Comparison of ENCODE assay signal across 18 cellular contexts in the genomic region with DNA sequence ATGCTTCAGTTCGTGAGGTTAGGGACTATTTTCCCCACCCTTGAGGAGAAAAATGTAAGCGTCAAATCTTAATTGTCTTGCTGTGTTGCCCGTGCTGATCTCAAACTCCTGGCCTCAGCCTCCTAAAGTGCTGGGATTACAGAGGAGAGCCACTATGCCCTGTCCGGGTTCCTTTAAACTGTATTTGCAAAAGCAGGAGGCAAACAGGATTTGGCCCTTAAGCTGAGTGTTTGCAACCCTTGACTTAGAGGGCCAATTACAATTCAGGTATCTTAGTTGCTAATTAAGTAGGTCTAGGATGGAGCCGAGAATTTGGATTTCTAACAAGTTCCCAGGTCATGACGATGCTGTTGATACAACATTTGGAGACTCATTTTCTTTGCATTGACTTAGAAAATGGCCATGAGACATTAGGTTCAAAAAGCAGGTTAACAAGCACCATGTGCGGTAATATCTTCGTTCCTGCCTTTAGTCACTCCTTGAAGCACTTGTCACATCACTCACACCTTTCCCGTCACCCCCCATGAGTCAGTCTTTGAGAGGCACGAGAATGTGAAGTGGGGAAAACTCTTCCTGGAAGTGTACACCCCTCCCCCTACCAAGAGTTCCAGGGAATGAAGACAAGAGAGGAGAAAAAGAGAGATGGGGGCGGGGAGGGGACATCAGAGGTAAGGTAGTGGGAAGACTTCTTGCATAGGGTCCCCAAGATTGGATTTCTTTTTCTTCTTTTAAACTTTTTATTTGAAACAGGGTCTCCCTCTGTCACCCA. TPM values are rescaled to one million over a fixed set of nuclear protein-coding genes. Genes with fewer than 3 reads are reported as not detected.
DNase-seq lines count a peak whose midpoint lies in the region; TF ChIP-seq lines count a peak whose summit lies in the region.
"Had no signal": no experiment of that assay in that cellular context is flagged by ENCODE, and none has a peak within 500 bp of the region (broad histone marks: within the 10 kb centered on the region; RNA-seq: fewer than 3 reads in every experiment).

No MANE protein-coding gene starts in this region.

- dilution Hi-C loops in mammary epithelial cell (cut with HindIII; ENCODE audit: low sequenced_read_pairs), result loop anchor here (5.0 kb wide), 1 partner anchor 119 kb away; no protein-coding TSS in a partner anchor

- intact Hi-C loops in CD4-positive, alpha-beta memory T cell (cut with micrococcal nuclease), result no loop called here
- intact Hi-C loops in posterior vena cava (cut with DNase I) (loop anchor here in 1 of 2 donors (10.0 kb wide), 2 partner anchors 52 to 422 kb away; a partner anchor contains a TSS), mammary epithelial cell (cut with micrococcal nuclease) (no loop called here)

- H2AFZ ChIP-seq in mammary epithelial cell (ENCODE audit: low read depth, low read length), result no peak overlapping the region
- H2AFZ ChIP-seq: GM23338 had no signal

- peaks cover 26 to 77% (median 51%) of the 10 kb centered on the region in 4 donors for H3K4me1 Mint-ChIP-seq in CD4-positive, alpha-beta memory T cell
- H3K4me1 Mint-ChIP-seq in activated naive CD8-positive, alpha-beta T cell (ENCODE audit: low read depth), result peaks cover 77% of the 10 kb centered on the region
- H3K4me1 Mint-ChIP-seq: GM23338, WTC11 had no signal

- no peak overlapping the region for H3K9ac ChIP-seq in mammary epithelial cell (ENCODE audit: insufficient read depth, low read length)
- H3K9ac ChIP-seq: SK-N-SH had no signal

- no peak overlapping the region for H3K4me3 ChIP-seq in CD4-positive, alpha-beta memory T cell (ENCODE audit: low read length in 2 of 2)
- H3K4me3 ChIP-seq in HEK293 (ENCODE audit: low read depth, low read length), result no peak overlapping the region
- H3K4me3 ChIP-seq in mammary epithelial cell (replicated peaks in 1 of 3; ENCODE audit: insufficient read depth in 1 of 3, low read depth in 2 of 3, low read length in 3 of 3), result no peak overlapping the region
- H3K4me3 ChIP-seq: GM23338, prostate gland, vagina had no signal

- H4K20me1 ChIP-seq in mammary epithelial cell (ENCODE audit: insufficient read depth, low read length), result no peaks in the 10 kb centered on the region

- BruUV-seq in mammary epithelial cell (replicated peaks; lab: Mats Ljungman, UMichigan), result no TSS peak

- H3K9me3 ChIP-seq in CD4-positive, alpha-beta memory T cell (ENCODE audit: control insufficient read depth in 1 of 2, low read length in 2 of 2), result no peaks in the 10 kb centered on the region
- no peaks in the 10 kb centered on the region for H3K9me3 ChIP-seq in HEK293 (ENCODE audit: control insufficient read depth, insufficient read depth, low read depth, low read length)
- H3K9me3 ChIP-seq in mammary epithelial cell (replicated peaks; ENCODE audit: insufficient read depth, low read length), result no peaks in the 10 kb centered on the region
- H3K9me3 ChIP-seq: prostate gland, SK-N-SH, vagina had no signal

- no peak overlapping the region for H3K4me2 ChIP-seq in mammary epithelial cell (ENCODE audit: insufficient read depth, low read depth, low read length)
- H3K4me2 ChIP-seq: GM23338, SK-N-SH had no signal

- H3K9me3 Mint-ChIP-seq in CD4-positive, alpha-beta memory T cell, result no peaks in the 10 kb centered on the region
- no peaks in the 10 kb centered on the region for H3K9me3 Mint-ChIP-seq in activated naive CD8-positive, alpha-beta T cell (ENCODE audit: low read depth)

- no peak for TF ChIP-seq CTCF in HEK293 (tag by site-specific recombination; IDR thresholded peaks at IDR 0.05)
- TF ChIP-seq CTCF in mammary epithelial cell (conservative IDR thresholded peaks at IDR 0.05 in 1 of 2, IDR thresholded peaks at IDR 0.05 in 1 of 2; ENCODE audit: extremely low read depth in 1 of 2, insufficient read depth in 1 of 2, low read depth in 1 of 2, low read length in 2 of 2), result no peak

- POLR2A ChIA-PET in CD4-positive, alpha-beta memory T cell (lab: Charles Lee; ENCODE audit: partially characterized antibody), result interaction anchor here (1.1 kb wide), 1 partner anchor 21 kb away, joined by 7 read pairs; a partner anchor contains a TSS
- POLR2A ChIA-PET in HEK293 (lab: Yijun Ruan, JAX), result no interaction called here

- no peak overlapping the region for H3K27ac ChIP-seq in CD4-positive, alpha-beta memory T cell (ENCODE audit: low read depth, low read length)
- H3K27ac ChIP-seq in HEK293 (ENCODE audit: extremely low read depth, low read depth, low read length), result no peak overlapping the region
- no peak overlapping the region for H3K27ac ChIP-seq in mammary epithelial cell (ENCODE audit: insufficient read depth, low read depth, low read length)
- H3K27ac ChIP-seq: prostate gland, vagina had no signal

- no peaks in the 10 kb centered on the region for H3K79me2 ChIP-seq in mammary epithelial cell (ENCODE audit: insufficient read depth, low read length)

- in situ Hi-C loops in mammary epithelial cell (cut with MboI; ENCODE audit: low sequenced_read_pairs in 2 of 2), result loop anchor here (10.0 kb wide), 2 partner anchors 102 to 422 kb away; no protein-coding TSS in a partner anchor

- WGBS in mammary epithelial cell (ENCODE audit: low coverage, missing lambda C conversion rate), result 73% methylated on average over 10 of the region's 11 CpGs

- H3K27me3 ChIP-seq in CD4-positive, alpha-beta memory T cell (ENCODE audit: insufficient read depth, low read length), result no peaks in the 10 kb centered on the region
- no peaks in the 10 kb centered on the region for H3K27me3 ChIP-seq in mammary epithelial cell (ENCODE audit: insufficient read depth, low read length)
- H3K27me3 ChIP-seq: vagina had no signal

- no peak for DNase-seq in CD4-positive, alpha-beta memory T cell
- DNase-seq in posterior vena cava (ENCODE audit: low spot score) (peak; percentile 29), activated gamma-delta T cell (lab: John Stamatoyannopoulos, UW) (no peak), mammary epithelial cell (no peak), NCI-H524 treated with DMSO at 0.1 percent for 48 hours (lab: John Stamatoyannopoulos, UW) (no peak)
- DNase-seq: erythroblast, IMR-90, NCI-H1092 treated with DMSO at 0.1 percent for 48 hours, PC-3, SK-N-SH had no signal

- H3K27me3 Mint-ChIP-seq in CD4-positive, alpha-beta memory T cell, result peaks cover 0 to 2% of the 10 kb centered on the region in 2 donors
- H3K27me3 Mint-ChIP-seq in activated naive CD8-positive, alpha-beta T cell, result no peaks in the 10 kb centered on the region

- H3K4me3 Mint-ChIP-seq in CD4-positive, alpha-beta memory T cell, result peak overlapping the region in 5 of 8 donors; percentile 14 to 87 (median 61)
- peak overlapping the region; percentile 28 for H3K4me3 Mint-ChIP-seq in activated naive CD8-positive, alpha-beta T cell
- H3K4me3 Mint-ChIP-seq: GM23338, WTC11 had no signal

- peaks cover 38% of the 10 kb centered on the region for H3K4me1 ChIP-seq in CD4-positive, alpha-beta memory T cell (ENCODE audit: insufficient read depth, low read length)
- H3K4me1 ChIP-seq in HEK293 (ENCODE audit: control insufficient read depth, insufficient read depth, low read length) (no peaks in the 10 kb centered on the region), mammary epithelial cell (ENCODE audit: insufficient read depth, low read length) (peaks cover 1% of the 10 kb centered on the region)
- H3K4me1 ChIP-seq: prostate gland had no signal

- CTCF ChIA-PET in CD4-positive, alpha-beta memory T cell (lab: Charles Lee; ENCODE audit: partially characterized antibody), result no interaction called here
- CTCF ChIA-PET in HEK293 (lab: Yijun Ruan, JAX), result interaction anchor here (0.5 to 1.8 kb wide), 11 partner anchors 9 to 1568 kb away, joined by 3 to 5 read pairs (median 4); no protein-coding TSS in a partner anchor
- CTCF ChIA-PET in mammary epithelial cell (lab: Charles Lee; ENCODE audit: low non-redundant PET), result no interaction called here

- H3K36me3 ChIP-seq in CD4-positive, alpha-beta memory T cell (ENCODE audit: insufficient read depth, low read length), result no peaks in the 10 kb centered on the region
- H3K36me3 ChIP-seq in HEK293 (ENCODE audit: control insufficient read depth in 2 of 2, insufficient read depth in 1 of 2, low read length in 2 of 2) (peaks cover 0 to 5% of the 10 kb centered on the region in 2 experiments; a peak in 1 of 3 replicates), mammary epithelial cell (ENCODE audit: insufficient read depth, low read length) (no peaks in the 10 kb centered on the region)
- H3K36me3 ChIP-seq: prostate gland, vagina had no signal

- H3K27ac Mint-ChIP-seq in CD4-positive, alpha-beta memory T cell, result peak overlapping the region in 3 of 7 donors; percentile 20 to 72 (median 64)
- H3K27ac Mint-ChIP-seq in activated naive CD8-positive, alpha-beta T cell, result peak overlapping the region; percentile 94
- H3K27ac Mint-ChIP-seq: GM23338, WTC11 had no signal

- peaks cover 0 to 4% of the 10 kb centered on the region in 2 donors for H3K36me3 Mint-ChIP-seq in CD4-positive, alpha-beta memory T cell
- H3K36me3 Mint-ChIP-seq in activated naive CD8-positive, alpha-beta T cell, result no peaks in the 10 kb centered on the region
- H3K36me3 Mint-ChIP-seq: WTC11 had no signal

TF ChIP-seq in HEK293, 187 proteins besides CTCF, POLR2A, EP300 and RAD21:
- peak; percentile 48 for TF ChIP-seq ZNF341 (tag by site-specific recombination; IDR thresholded peaks at IDR 0.05; ENCODE audit: low read depth)
- no peak for TF ChIP-seq ZIC2 (tag by site-specific recombination; IDR thresholded peaks at IDR 0.05)

RNA-seq across cellular contexts. Expression of a gene that starts 2.6 kb away (rescaled TPM):
- 1 to 10 TPM; 4.8 to 6.6 TPM for total RNA-seq in CD4-positive, alpha-beta memory T cell
- under 1 TPM; 0.57 to 0.61 TPM for polyA plus RNA-seq in CD4-positive, alpha-beta memory T cell
- total RNA-seq in posterior vena cava, result under 1 TPM; 0.33 to 0.37 TPM
- 1 to 10 TPM in 1 of 2 donors, under 1 TPM in 1; 0.75 to 1.3 TPM for total RNA-seq in mammary epithelial cell
- 0.24 TPM for polyA plus RNA-seq in mammary epithelial cell
- not detected for polyA minus RNA-seq in mammary epithelial cell
- total RNA-seq: IMR-90, NCI-H460 had no signal

RNA-seq across cellular contexts. Expression of a gene that starts 13.4 kb away (rescaled TPM):
- 100 to 1,000 TPM; 103 to 109 TPM for total RNA-seq in CD4-positive, alpha-beta memory T cell
- 10 to 100 TPM; 86.9 to 88.0 TPM for polyA plus RNA-seq in CD4-positive, alpha-beta memory T cell
- 10 to 100 TPM; 65.0 to 82.3 TPM for total RNA-seq in posterior vena cava
- total RNA-seq in mammary epithelial cell, result 10 to 100 TPM; 53.8 to 65.5 TPM
- 33.4 TPM for polyA plus RNA-seq in mammary epithelial cell
- polyA minus RNA-seq in mammary epithelial cell, result 11.7 TPM

RNA-seq across cellular contexts. Expression of a gene that starts 21.3 kb away (rescaled TPM):
- total RNA-seq in CD4-positive, alpha-beta memory T cell, result 10 to 100 TPM; 40.4 to 41.1 TPM
- 10 to 100 TPM; 29.3 to 30.7 TPM for polyA plus RNA-seq in CD4-positive, alpha-beta memory T cell
- total RNA-seq in posterior vena cava (10 to 100 TPM; 10.4 to 12.3 TPM), mammary epithelial cell (10 to 100 TPM; 16.3 to 49.8 TPM)
- 31.7 TPM for polyA plus RNA-seq in mammary epithelial cell
- polyA minus RNA-seq in mammary epithelial cell, result 20.7 TPM

RNA-seq across cellular contexts. Expression of a gene that starts 33.7 kb away (rescaled TPM):
- total RNA-seq in CD4-positive, alpha-beta memory T cell, result 1 to 10 TPM; 1.6 to 1.7 TPM
- not detected for polyA plus RNA-seq in CD4-positive, alpha-beta memory T cell
- under 1 TPM; 0.83 to 0.90 TPM for total RNA-seq in posterior vena cava
- under 1 TPM; 0.09 to 0.67 TPM for total RNA-seq in mammary epithelial cell
- not detected for polyA plus RNA-seq in mammary epithelial cell
- not detected for polyA minus RNA-seq in mammary epithelial cell
- total RNA-seq: IMR-90 had no signal

RNA-seq across cellular contexts. Expression of a gene that starts 55.9 kb away (rescaled TPM):
- not detected for total RNA-seq in CD4-positive, alpha-beta memory T cell
- 1 to 10 TPM in 1 of 2 donors, not detected in 1; 1.9 TPM for polyA plus RNA-seq in CD4-positive, alpha-beta memory T cell
- under 1 TPM in 1 of 2 donors, not detected in 1; 0.33 TPM for total RNA-seq in posterior vena cava
- not detected for total RNA-seq in mammary epithelial cell
- polyA plus RNA-seq in mammary epithelial cell, result 0.06 TPM
- not detected for polyA minus RNA-seq in mammary epithelial cell
- total RNA-seq: IMR-90, NCI-H460, PC-3, prostate gland, vagina had no signal
- polyA plus RNA-seq: IMR-90, keratinocyte, SK-N-SH had no signal
